ENCODE assay signal across 15 cellular contexts in genomic region chr16:73329363-73330306, GRCh38.
A peak's percentile ranks its signal among the peaks of the same experiment; 100 is the strongest.
DNase-seq lines count a peak whose midpoint lies in the region; ATAC-seq and TF ChIP-seq lines count a peak whose summit lies in the region.
"Had no signal": no experiment of that assay in that cellular context is flagged by ENCODE, and none has a peak within 500 bp of the region (broad histone marks: within the 10 kb centered on the region; RNA-seq: fewer than 3 reads in every experiment).

No MANE protein-coding gene starts in this region.

- no peaks in the 10 kb centered on the region for H3K4me1 ChIP-seq in mesendoderm (ENCODE audit: control insufficient read depth, low read depth, low read length)
- H3K4me1 ChIP-seq in gastroesophageal sphincter, result no peaks in the 10 kb centered on the region
- H3K4me1 ChIP-seq: foreskin keratinocyte had no signal

- no peak overlapping the region for H2BK15ac ChIP-seq in mesendoderm (replicated peaks; ENCODE audit: low read depth)

- H3K4me3 ChIP-seq in mesendoderm (ENCODE audit: low read length), result no peak overlapping the region
- H3K4me3 ChIP-seq in gastroesophageal sphincter, result no peak overlapping the region

- H2BK120ac ChIP-seq in mesendoderm (ENCODE audit: low read depth, low read length), result no peak overlapping the region

- no peak overlapping the region for H4K5ac ChIP-seq in mesendoderm (ENCODE audit: low read length)

- no peak overlapping the region for H3K18ac ChIP-seq in mesendoderm (ENCODE audit: low read length)

- no peak overlapping the region for H4K8ac ChIP-seq in mesendoderm (ENCODE audit: low read depth, low read length)

- H3K9me3 ChIP-seq in gastroesophageal sphincter, result no peaks in the 10 kb centered on the region

- TF ChIP-seq EP300 in gastroesophageal sphincter (IDR thresholded peaks at IDR 0.05), result no peak

- DNase-seq in COLO829 (ENCODE audit: low spot score) (peak; percentile 6), NCI-H1048 (lab: John Stamatoyannopoulos, UW) (peak; percentile 11), mesendoderm (peak; percentile 85), left ventricle myocardium superior (no peak), ureter (ENCODE audit: low spot score) (no peak)
- DNase-seq in activated T-cell treated with anti-CD3 and anti-CD28 coated beads, Interleukin-2, amount 50 U/mL, for 1 hour, result no peak
- DNase-seq: activated CD8-positive, alpha-beta T cell treated with anti-CD3 and anti-CD28 coated beads, Interleukin-2, amount 10 ng/mL, durations not matched to agents 7 days and 5 days; foreskin keratinocyte; mesenchymal stem cell; NCI-H187 treated with DMSO at 0.1 percent for 48 hours; stimulated activated CD4-positive, alpha-beta T cell treated with anti-CD3 and anti-CD28 coated beads, Interleukin-2, amount 100 ng/mL, for 48 hours; stimulated activated naive B cell treated with anti-CD40 and anti-IgM and Interleukin-4, amounts not matched to agents 10 μg/mL and 1 μg/mL and 100 μg/mL, for 72 hours had no signal

- ATAC-seq in left ventricle myocardium superior (no peak), gastroesophageal sphincter (no peak)
- ATAC-seq: activated CD8-positive, alpha-beta T cell treated with anti-CD3 and anti-CD28 coated beads, Interleukin-2, amount 10 ng/mL, durations not matched to agents 7 days and 5 days; foreskin keratinocyte; Panc1; stimulated activated naive B cell treated with anti-CD40 and anti-IgM and Interleukin-4, amounts not matched to agents 10 μg/mL and 1 μg/mL and 100 μg/mL, for 72 hours had no signal

- H2BK5ac ChIP-seq in mesendoderm (ENCODE audit: low read length), result no peak overlapping the region

- no peak overlapping the region for H2AK5ac ChIP-seq in mesendoderm (ENCODE audit: low read length)

- H3K56ac ChIP-seq in mesendoderm (ENCODE audit: low read length), result no peak overlapping the region

- TF ChIP-seq CTCF in gastroesophageal sphincter (IDR thresholded peaks at IDR 0.05), result no peak

- no CpG with 5 or more reads among the region's 15 CpGs for WGBS in mesendoderm (ENCODE audit: extremely low coverage, insufficient coverage, low lambda C conversion rate)
- 63 to 70% methylated on average over 7 to 14 of the region's 15 CpGs for WGBS in gastroesophageal sphincter (ENCODE audit: low coverage in 1 of 2), 2 donors

- H3K4ac ChIP-seq in mesendoderm (ENCODE audit: low read depth, low read length), result no peak overlapping the region

- intact Hi-C loops in left ventricle myocardium superior (cut with micrococcal nuclease), result no loop called here

- H3K79me2 ChIP-seq in mesendoderm (ENCODE audit: control insufficient read depth, insufficient read depth, low read length), result no peaks in the 10 kb centered on the region

- H3K4me2 ChIP-seq in mesendoderm (ENCODE audit: low read length), result no peak overlapping the region

- H3K27ac ChIP-seq in cingulate gyrus (ENCODE audit: low read depth, low read length), result peak overlapping the region; percentile 70
- H3K27ac ChIP-seq in mesendoderm (ENCODE audit: low read depth, low read length), result no peak overlapping the region
- no peak overlapping the region for H3K27ac ChIP-seq in gastroesophageal sphincter
- H3K27ac ChIP-seq: foreskin keratinocyte had no signal

- no peak for TF ChIP-seq POLR2A in gastroesophageal sphincter (IDR thresholded peaks at IDR 0.05)

- no peak overlapping the region for H3K23ac ChIP-seq in mesendoderm (ENCODE audit: low read length)

- no peak overlapping the region for H3K9ac ChIP-seq in mesendoderm (ENCODE audit: low read length)

- H3K36me3 ChIP-seq in mesendoderm (ENCODE audit: control insufficient read depth, insufficient read depth, low read length) (no peaks in the 10 kb centered on the region), gastroesophageal sphincter (no peaks in the 10 kb centered on the region)

- no peaks in the 10 kb centered on the region for H3K79me1 ChIP-seq in mesendoderm (ENCODE audit: low read length)

- H3K27me3 ChIP-seq in mesendoderm (ENCODE audit: insufficient read depth, low read length, poor library complexity), result no peaks in the 10 kb centered on the region
- H3K27me3 ChIP-seq in gastroesophageal sphincter, result peaks cover 24% of the 10 kb centered on the region
- H3K27me3 ChIP-seq: foreskin keratinocyte had no signal

Comparison
In these comparisons a context has a peak if more than half of its experiments do, and no peak if none do; other contexts are left out.
1. DNase-seq: peak in COLO829 (single experiment), NCI-H1048 (single experiment) and mesendoderm (single experiment); none in activated T-cell treated with anti-CD3 and anti-CD28 coated beads, Interleukin-2, amount 50 U/mL, for 1 hour (single experiment), left ventricle myocardium superior (single experiment) and ureter (single experiment).